ENCODE assay signal across 20 cellular contexts in the genomic region with DNA sequence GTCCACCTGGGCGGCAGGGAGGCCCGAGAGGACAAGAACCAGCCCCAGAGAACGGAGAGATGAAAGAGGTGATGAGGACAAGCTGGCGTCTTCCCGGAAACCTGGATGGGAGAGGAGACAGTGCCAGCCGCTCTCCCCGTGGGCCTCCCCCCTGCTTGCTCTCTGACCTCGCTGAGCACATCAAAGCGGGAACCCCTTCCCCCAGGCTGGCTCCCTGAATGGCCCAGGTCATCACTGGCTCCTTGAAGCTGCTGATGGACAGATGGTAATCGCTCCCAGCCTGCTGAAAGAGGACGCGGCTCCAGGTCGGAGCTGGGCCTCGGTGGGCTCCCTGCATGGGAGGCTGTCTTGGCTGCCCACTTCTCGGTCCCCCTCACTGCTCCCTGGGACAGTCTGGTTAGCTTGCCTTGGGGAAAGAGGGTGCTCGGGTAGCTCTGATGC.
"Had no signal": no experiment of that assay in that cellular context is flagged by ENCODE, and none has a peak within 500 bp of the region (broad histone marks: within the 10 kb centered on the region; RNA-seq: fewer than 3 reads in every experiment).

No MANE protein-coding gene starts in this region.

- H3K9ac ChIP-seq: parathyroid adenoma had no signal

- H3K4me3 ChIP-seq: esophagus squamous epithelium, lung, mucosa of descending colon, right atrium auricular region, skin epidermis, spleen, suprapubic skin, transverse colon, vagina had no signal

- H3K27me3 ChIP-seq: esophagus squamous epithelium, neutrophil, right atrium auricular region, spleen, suprapubic skin, transverse colon, vagina had no signal

- H3K27ac ChIP-seq: esophagus squamous epithelium, neutrophil, parathyroid adenoma, right atrium auricular region, spleen, suprapubic skin, vagina had no signal

- DNase-seq: cerebellar nuclear complex; cortex of kidney; effector memory CD8-positive, alpha-beta T cell; erythroblast; esophagus squamous epithelium; hypothalamus; mucosa of descending colon; naive B cell; spleen; stimulated activated CD4-positive, alpha-beta T cell treated with anti-CD3 and anti-CD28 coated beads, Interleukin-4, amount 100 ng/mL, for 4 hours; stimulated activated naive B cell treated with anti-CD40 and anti-IgM and Interleukin-4, amounts not matched to agents 10 μg/mL and 1 μg/mL and 100 μg/mL, for 72 hours; transverse colon had no signal

- H3K4me1 ChIP-seq: right atrium auricular region, transverse colon, vagina had no signal

- H2AFZ ChIP-seq: parathyroid adenoma had no signal

- ATAC-seq: effector memory CD8-positive, alpha-beta T cell; left lobe of liver; mucosa of descending colon; stimulated activated naive B cell treated with anti-CD40 and anti-IgM and Interleukin-4, amounts not matched to agents 10 μg/mL and 1 μg/mL and 100 μg/mL, for 72 hours had no signal

- H3K9me3 ChIP-seq: mucosa of descending colon, neutrophil, suprapubic skin, transverse colon, vagina had no signal
